In the genomic region with DNA sequence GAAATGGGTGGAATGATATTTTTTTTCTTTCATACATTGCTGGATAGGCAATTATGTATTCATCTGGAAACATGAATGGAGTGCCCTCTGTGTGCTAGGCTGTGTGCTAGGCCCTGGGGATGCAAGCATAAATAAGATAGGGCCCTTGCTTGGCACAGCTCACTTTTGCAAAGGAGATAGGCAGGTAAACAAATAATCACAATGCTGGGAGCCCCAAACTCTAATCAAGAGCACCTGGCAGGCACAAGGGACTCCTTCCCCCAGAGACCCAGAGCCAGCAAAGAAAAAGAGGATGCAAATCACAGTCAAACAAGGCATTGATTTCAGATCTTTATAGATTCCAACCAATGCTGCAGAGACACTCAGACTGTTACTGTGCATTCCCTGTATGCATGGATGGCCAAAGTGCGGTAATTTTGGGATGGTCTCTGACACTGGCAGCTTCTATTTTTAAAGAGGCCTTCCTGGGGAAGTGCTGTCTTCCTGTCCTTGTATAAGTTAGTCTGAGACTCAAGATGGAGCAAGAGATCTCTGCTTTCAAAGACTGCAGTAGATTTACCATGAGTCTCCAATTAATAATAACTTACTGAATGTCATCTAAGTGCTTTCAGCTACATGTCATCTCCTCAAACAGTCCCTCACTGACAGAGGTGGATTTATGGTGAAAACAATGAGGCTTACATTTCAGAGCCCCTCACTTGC, we compare ENCODE assay signal across 18 cellular contexts. TPM values are rescaled to one million over a fixed set of nuclear protein-coding genes. Genes with fewer than 3 reads are reported as not detected.
A peak's percentile ranks its signal among the peaks of the same experiment; 100 is the strongest.
DNase-seq lines count a peak whose midpoint lies in the region; ATAC-seq, FAIRE-seq and TF ChIP-seq lines count a peak whose summit lies in the region.
"Had no signal": no experiment of that assay in that cellular context is flagged by ENCODE, and none has a peak within 500 bp of the region (broad histone marks: within the 10 kb centered on the region; RNA-seq: fewer than 3 reads in every experiment).

No MANE protein-coding gene starts in this region.

- no peak for FAIRE-seq in HepG2 (lab: Jason Lieb, UNC)
- FAIRE-seq: HTR-8/SVneo had no signal

- H3K9ac ChIP-seq in HepG2 (ENCODE audit: insufficient read depth, low read depth, low read length) = no peak overlapping the region

- H3K9me3 ChIP-seq in right lobe of liver (no peaks in the 10 kb centered on the region), HepG2 (ENCODE audit: low read length) (peaks cover 8% of the 10 kb centered on the region)
- H3K9me3 ChIP-seq: psoas muscle had no signal

- ATAC-seq in right lobe of liver (peak in 1 of 4 donors; percentile 34), HepG2 (no peak), GM19397 (IDR thresholded peaks at IDR 0.05; ENCODE audit: unreplicated experiment) (no peak), left colon (no peak), GM21367 (IDR thresholded peaks at IDR 0.05; ENCODE audit: unreplicated experiment) (no peak)
- ATAC-seq: psoas muscle, T-cell had no signal

- TF ChIP-seq POLR2A in right lobe of liver (IDR thresholded peaks at IDR 0.05) = no peak
- no peak for TF ChIP-seq POLR2A in HepG2 (IDR thresholded peaks at IDR 0.05; ENCODE audit: insufficient read depth in 1 of 2, low read depth in 2 of 2, low read length in 2 of 2)

- no CpG with 5 or more reads among the region's 1 CpG for WGBS in right lobe of liver (ENCODE audit: insufficient coverage, low coverage, low lambda C conversion rate, missing lambda C conversion rate)
- WGBS in HepG2 (ENCODE audit: low lambda C conversion rate) = 25% methylated on average over 1 of the region's 1 CpG

- no peaks in the 10 kb centered on the region for H3K79me2 ChIP-seq in HepG2 (ENCODE audit: insufficient read depth, low read length)

- intact Hi-C loops in right lobe of liver (cut with DNase I) (no loop called here), HepG2 (cut with micrococcal nuclease; ENCODE audit: unreplicated experiment) (no loop called here), left colon (cut with DNase I, micrococcal nuclease) (no loop called here)

- CTCF ChIA-PET in HepG2 (lab: Yijun Ruan, JAX; ENCODE audit: low intra/inter-chr PET ratio, low total read pairs) = no interaction called here

- no peak overlapping the region for H3K4me2 ChIP-seq in HepG2 (ENCODE audit: low read depth, low read length)

- no peaks in the 10 kb centered on the region for H3K36me3 ChIP-seq in right lobe of liver
- no peaks in the 10 kb centered on the region for H3K36me3 ChIP-seq in HepG2 (replicated peaks in 1 of 2; ENCODE audit: control insufficient read depth in 1 of 2, insufficient read depth in 2 of 2, low read length in 2 of 2)
- H3K36me3 ChIP-seq: esophagus muscularis mucosa, heart right ventricle had no signal

- H4K20me1 ChIP-seq in HepG2 (ENCODE audit: insufficient read depth, low read length) = no peaks in the 10 kb centered on the region

- in situ Hi-C loops in HepG2 (cut with HindIII; ENCODE audit: extremely low pct_ligation_motif_present, low pct_unique_long_range_greater_than_20kb) = no loop called here

- TF ChIP-seq CTCF in right lobe of liver (IDR thresholded peaks at IDR 0.05) = no peak
- no peak for TF ChIP-seq CTCF in HepG2 (CRISPR knock-in tag; IDR thresholded peaks at IDR 0.05)

- POLR2A ChIA-PET in HepG2 (lab: Yijun Ruan, JAX) = no interaction called here

- BruUV-seq in HepG2 (replicated peaks; lab: Mats Ljungman, UMichigan) = no TSS peak

- H3K27me3 ChIP-seq in right lobe of liver (no peaks in the 10 kb centered on the region), HepG2 (ENCODE audit: control insufficient read depth in 1 of 2, insufficient read depth in 2 of 2, low read length in 2 of 2) (no peaks in the 10 kb centered on the region; a peak in 1 of 5 replicates)
- H3K27me3 ChIP-seq: esophagus muscularis mucosa, heart right ventricle had no signal

- H3K4me3 ChIP-seq in right lobe of liver (no peak overlapping the region), HepG2 (replicated peaks in 1 of 3; ENCODE audit: insufficient read depth in 1 of 3, low read depth in 2 of 3, low read length in 3 of 3) (no peak overlapping the region)
- H3K4me3 ChIP-seq: coronary artery, esophagus muscularis mucosa, heart right ventricle, psoas muscle had no signal

- TF ChIP-seq RAD21 in HepG2 (CRISPR knock-in tag; IDR thresholded peaks at IDR 0.05) = no peak

- H3K27ac ChIP-seq in right lobe of liver = peak overlapping the region; percentile 7 to 75 (median 46)
- no peak overlapping the region for H3K27ac ChIP-seq in HepG2 (ENCODE audit: extremely low read length, insufficient read depth, low read length)
- peak overlapping the region; percentile 95 for H3K27ac ChIP-seq in angular gyrus (ENCODE audit: low read depth, low read length)
- H3K27ac ChIP-seq: coronary artery, esophagus muscularis mucosa, psoas muscle had no signal

- DNase-seq in right lobe of liver = no peak
- DNase-seq in HepG2 (ENCODE audit: low spot score) = no peak
- peak; percentile 62 for DNase-seq in midbrain (lab: John Stamatoyannopoulos, UW)
- DNase-seq in left colon = no peak
- DNase-seq in NCI-H187 treated with DMSO at 0.1 percent for 48 hours (lab: John Stamatoyannopoulos, UW) = no peak
- DNase-seq: activated effector memory CD4-positive, alpha-beta T cell treated with anti-CD3 and anti-CD28 coated beads, Interleukin-2, amount 50 U/mL, for 16 hours; Calu3; heart right ventricle; NCI-H1092 treated with DMSO at 0.1 percent for 48 hours; psoas muscle; stimulated activated CD4-positive, alpha-beta T cell treated with anti-CD3 and anti-CD28 coated beads, Interleukin-2, amount 100 ng/mL, for 24 hours; T-cell had no signal

- TF ChIP-seq EP300 in HepG2 (IDR thresholded peaks at IDR 0.05; ENCODE audit: low read depth in 2 of 2, low read length in 2 of 2) = no peak
- no peak for TF ChIP-seq EP300 in HepG2 (CRISPR knock-in tag; IDR thresholded peaks at IDR 0.05; ENCODE audit: borderline replicate concordance)

- H2AFZ ChIP-seq in HepG2 (ENCODE audit: low read length) = no peak overlapping the region

- H3K4me1 ChIP-seq in right lobe of liver (peaks cover 0 to 35% (median 14%) of the 10 kb centered on the region in 4 donors), HepG2 (ENCODE audit: insufficient read depth, low read length) (peaks cover 14% of the 10 kb centered on the region)
- H3K4me1 ChIP-seq: psoas muscle had no signal

TF ChIP-seq in HepG2, 621 proteins besides CTCF, POLR2A, EP300 and RAD21 (continues in another document):
- TF ChIP-seq ZNF572 (CRISPR knock-in tag; IDR thresholded peaks at IDR 0.05) (no peak), FOXK1 (CRISPR knock-in tag; IDR thresholded peaks at IDR 0.05; ENCODE audit: borderline replicate concordance, low read depth) (no peak)

RNA-seq across cellular contexts. Expression of a gene that starts 45.1 kb away (rescaled TPM):
- 10 to 100 TPM; 34.6 to 91.6 (median 50.0) TPM for total RNA-seq in right lobe of liver
- not detected in 2 replicates for total RNA-seq in HepG2 (2016; rRNA removed; fragmentation: Illumina TruSeq; extraction: Trizol)
- not detected in 2 replicates for total RNA-seq in HepG2 (2016; cell fraction: cytosol; rRNA removed; fragmentation: Illumina TruSeq; extraction: Trizol; ENCODE audit: low read depth)
- not detected in 2 replicates for total RNA-seq in HepG2 (2016; cell fraction: insoluble cytoplasmic fraction; rRNA removed; fragmentation: Illumina TruSeq; extraction: Trizol)
- not detected in 2 replicates for total RNA-seq in HepG2 (2016; cell fraction: membrane; rRNA removed; fragmentation: Illumina TruSeq; extraction: Trizol)
- total RNA-seq in HepG2 (2016; cell fraction: nucleus; rRNA removed; fragmentation: Illumina TruSeq; extraction: Trizol) = not detected in 2 replicates
- 0.13 TPM in 1 of 2 replicates, not detected in the other for polyA plus RNA-seq in HepG2 (2011; rRNA removed)
- polyA plus RNA-seq in HepG2 (2011; cell fraction: cytosol; rRNA removed) = 0.05 TPM in 2 replicates
- 0.02 TPM in 1 of 2 replicates, not detected in the other for polyA plus RNA-seq in HepG2 (2011; cell fraction: nucleus; rRNA removed)
- polyA plus RNA-seq in HepG2 (2012) = 0.15 and 0.16 TPM in 2 replicates
- polyA plus RNA-seq in HepG2 (2016; cell fraction: cytosol; fragmentation: Illumina TruSeq; extraction: Trizol; ENCODE audit: low read depth) = not detected in 2 replicates
- not detected in 2 replicates for polyA plus RNA-seq in HepG2 (2016; cell fraction: insoluble cytoplasmic fraction; fragmentation: Illumina TruSeq; extraction: Trizol; ENCODE audit: low read depth)
- polyA plus RNA-seq in HepG2 (2016; cell fraction: membrane; fragmentation: Illumina TruSeq; extraction: Trizol; ENCODE audit: low read depth) = not detected in 2 replicates
- not detected in 2 replicates for polyA plus RNA-seq in HepG2 (2016; cell fraction: nucleus; fragmentation: Illumina TruSeq; extraction: Trizol; ENCODE audit: insufficient read depth, low read depth)
- 0.76 and 42.1 TPM in 2 replicates for polyA minus RNA-seq in HepG2 (2011; rRNA and poly(A)+ RNA removed; ENCODE audit: low replicate concordance)
- polyA minus RNA-seq in HepG2 (2011; cell fraction: cytosol; rRNA and poly(A)+ RNA removed) = 0.18 and 1.4 TPM in 2 replicates
- polyA minus RNA-seq in HepG2 (2011; cell fraction: nucleus; rRNA and poly(A)+ RNA removed) = under 0.01 and 0.13 TPM in 2 replicates
- 100 to 1,000 TPM in 1 of 2 donors, 10 to 100 TPM in 1; 98.0 to 109 TPM for total RNA-seq in left colon

Comparison
In these comparisons a context has a peak if more than half of its experiments do, and no peak if none do; other contexts are left out.
1. RNA of a gene that starts 45.1 kb away (total RNA-seq): 98.0 to 109 TPM in left colon and 34.6 to 91.6 TPM in right lobe of liver; not detected in HepG2; every median in the first group is over 10 times any median in the second.